In genomic region chr16:30557950-30558788, GRCh38 we compare ENCODE assay signal across 8 cellular contexts. TPM values are rescaled to one million over a fixed set of nuclear protein-coding genes. Genes with fewer than 3 reads are reported as not detected.
DNase-seq lines count a peak whose midpoint lies in the region; ATAC-seq and TF ChIP-seq lines count a peak whose summit lies in the region.

Gene ZNF764 (minus strand): TSS chr16:30558374. CDS start chr16:30558182, 192 bp downstream.

- H3K79me2 ChIP-seq in GM23338 (replicated peaks; ENCODE audit: insufficient read depth) (peaks cover 3% of the 10 kb centered on the region; the same call in 1 of the 2 replicates), fibroblast of lung (ENCODE audit: control insufficient read depth, insufficient read depth, low read length) (peaks cover 8% of the 10 kb centered on the region)

- H4K20me1 ChIP-seq in GM23338 (replicated peaks; ENCODE audit: insufficient read depth), result no peaks in the 10 kb centered on the region
- no peaks in the 10 kb centered on the region for H4K20me1 ChIP-seq in fibroblast of lung (ENCODE audit: control insufficient read depth, extremely low read depth, insufficient read depth, low read length)

- H3F3A ChIP-seq in GM23338 (replicated peaks; ENCODE audit: low read depth), result 0 out of 2 replicates have a peak, but pooled peaks cover 17% of the 10 kb centered on the region

- TF ChIP-seq CTCF in GM23338 (conservative IDR thresholded peaks at IDR 0.05; ENCODE audit: low read depth in 2 of 2), result no peak
- no peak for TF ChIP-seq CTCF in LNCaP clone FGC (IDR thresholded peaks at IDR 0.05; ENCODE audit: control insufficient read depth, extremely low read depth, insufficient read depth)
- no peak for TF ChIP-seq CTCF in RWPE1 (conservative IDR thresholded peaks at IDR 0.05; ENCODE audit: low read depth)
- no peak for TF ChIP-seq CTCF in fibroblast of lung (conservative IDR thresholded peaks at IDR 0.05 in 1 of 2, IDR thresholded peaks at IDR 0.05 in 1 of 2; ENCODE audit: low read depth in 1 of 2, low read length in 2 of 2)

- H3K27me3 ChIP-seq in GM23338 (ENCODE audit: insufficient read depth), result no peaks in the 10 kb centered on the region
- H3K27me3 ChIP-seq in fibroblast of lung (ENCODE audit: control insufficient read depth, insufficient read depth, low read length), result no peaks in the 10 kb centered on the region

- H3K9me3 ChIP-seq in fibroblast of lung (ENCODE audit: control insufficient read depth, insufficient read depth, low read depth, low read length), result no peaks in the 10 kb centered on the region

- H3K4me1 ChIP-seq in GM23338 (ENCODE audit: insufficient read depth) (peaks cover 25% of the 10 kb centered on the region), fibroblast of lung (ENCODE audit: control insufficient read depth, extremely low read depth, insufficient read depth, low read length) (no peaks in the 10 kb centered on the region)

- peak within 1 kb of the TSS; percentile 91 for H3K4me3 ChIP-seq in GM23338
- peak within 1 kb of the TSS; percentile 81 for H3K4me3 ChIP-seq in LNCaP clone FGC (ENCODE audit: low read depth, low read length)
- peak within 1 kb of the TSS; percentile 69 to 82 (median 76) for H3K4me3 ChIP-seq in fibroblast of lung (replicated peaks in 1 of 4; ENCODE audit: control extremely low read depth in 1 of 4, insufficient read depth in 1 of 4, low read depth in 3 of 4, low read length in 4 of 4)

- H3K4me3 Mint-ChIP-seq in GM23338, result peak within 1 kb of the TSS; percentile 81
- H3K4me3 Mint-ChIP-seq in activated T-helper 17 cell treated with anti-CD3 and anti-CD28 coated beads, Interleukin-2, amount 50 U/mL, for 72 hours, result peak within 1 kb of the TSS; percentile 87
- peak within 1 kb of the TSS; percentile 82 to 93 (median 86) for H3K4me3 Mint-ChIP-seq in naive thymus-derived CD8-positive, alpha-beta T cell

- H2AFZ ChIP-seq in GM23338, result peak within 1 kb of the TSS; percentile 64
- H2AFZ ChIP-seq in fibroblast of lung (ENCODE audit: low read length), result peak within 1 kb of the TSS; percentile 83

- H3K4me2 ChIP-seq in GM23338 (peak within 1 kb of the TSS; percentile 88), fibroblast of lung (ENCODE audit: extremely low read depth, insufficient read depth, low read length) (peak within 1 kb of the TSS; percentile 75)

- H3K27ac ChIP-seq in GM23338 (ENCODE audit: low read depth) (peak within 1 kb of the TSS; percentile 94), RWPE1 (peak within 1 kb of the TSS; percentile 90), fibroblast of lung (ENCODE audit: insufficient read depth, low read length) (peak within 1 kb of the TSS; percentile 92)

- CTCF ChIA-PET in RWPE1 (lab: Yijun Ruan, JAX), result interaction anchor here (0.6 to 1.9 kb wide), 7 partner anchors 13 to 128 kb away, joined by 3 to 11 read pairs (median 4); partner anchors contain the start of gene DCTPP1

- H3K4me1 Mint-ChIP-seq in GM23338, result peaks cover 25% of the 10 kb centered on the region
- peaks cover 21% of the 10 kb centered on the region for H3K4me1 Mint-ChIP-seq in activated T-helper 17 cell treated with anti-CD3 and anti-CD28 coated beads, Interleukin-2, amount 50 U/mL, for 72 hours
- H3K4me1 Mint-ChIP-seq in naive thymus-derived CD8-positive, alpha-beta T cell, result peaks cover 13 to 53% (median 48%) of the 10 kb centered on the region in 4 donors

- H3K27ac Mint-ChIP-seq in GM23338, result peak within 1 kb of the TSS; percentile 94
- peak within 1 kb of the TSS; percentile 89 for H3K27ac Mint-ChIP-seq in activated T-helper 17 cell treated with anti-CD3 and anti-CD28 coated beads, Interleukin-2, amount 50 U/mL, for 72 hours
- H3K27ac Mint-ChIP-seq in naive thymus-derived CD8-positive, alpha-beta T cell, result peak within 1 kb of the TSS; percentile 85 to 97 (median 94)

- ATAC-seq in GM23338, result peak; percentile 89
- ATAC-seq in activated T-helper 17 cell treated with anti-CD3 and anti-CD28 coated beads, Interleukin-2, amount 50 U/mL, for 72 hours (replicated peaks), result peak; percentile 95
- ATAC-seq in naive thymus-derived CD8-positive, alpha-beta T cell, result peak; percentile 90

- H3K9me2 ChIP-seq in GM23338 (ENCODE audit: insufficient read depth), result 0 out of 2 replicates have a peak, but pooled peaks cover 3% of the 10 kb centered on the region

- no peaks in the 10 kb centered on the region; the same call in 1 of the 2 replicates for H3K36me3 ChIP-seq in GM23338 (ENCODE audit: insufficient read depth)
- H3K36me3 ChIP-seq in fibroblast of lung (ENCODE audit: control insufficient read depth, insufficient read depth, low read length), result peaks cover 10% of the 10 kb centered on the region

- peaks cover 28% of the 10 kb centered on the region for H3K27me3 Mint-ChIP-seq in GM23338 (ENCODE audit: insufficient read depth, low read depth, poor library complexity)
- H3K27me3 Mint-ChIP-seq in activated T-helper 17 cell treated with anti-CD3 and anti-CD28 coated beads, Interleukin-2, amount 50 U/mL, for 72 hours, result no peaks in the 10 kb centered on the region
- no peaks in the 10 kb centered on the region for H3K27me3 Mint-ChIP-seq in naive thymus-derived CD8-positive, alpha-beta T cell

- DNase-seq in EL, result peak; percentile 99
- DNase-seq in GM23338 (ENCODE audit: low spot score), result peak; percentile 99
- DNase-seq in LNCaP clone FGC (ENCODE audit: low read depth), result peak; percentile 92
- DNase-seq in RWPE1 (ENCODE audit: low spot score), result peak; percentile 95
- peak; percentile 96 to 98 for DNase-seq in fibroblast of lung (ENCODE audit: low read depth in 2 of 2)
- DNase-seq in naive thymus-derived CD8-positive, alpha-beta T cell, result peak; percentile 81 to 98 (median 93)
- DNase-seq in stimulated activated naive CD4-positive, alpha-beta T cell (lab: John Stamatoyannopoulos, UW), result peak; percentile 87 to 94 (median 91)

- H3K36me3 Mint-ChIP-seq in GM23338 (ENCODE audit: low read depth), result peaks cover 18% of the 10 kb centered on the region
- H3K36me3 Mint-ChIP-seq in activated T-helper 17 cell treated with anti-CD3 and anti-CD28 coated beads, Interleukin-2, amount 50 U/mL, for 72 hours (ENCODE audit: low read depth), result peaks cover 49% of the 10 kb centered on the region
- peaks cover 0 to 27% (median 0%) of the 10 kb centered on the region in 3 donors for H3K36me3 Mint-ChIP-seq in naive thymus-derived CD8-positive, alpha-beta T cell

- H3K9me3 Mint-ChIP-seq in GM23338, result no peaks in the 10 kb centered on the region; the same call in 2 of the 3 replicates
- no peaks in the 10 kb centered on the region for H3K9me3 Mint-ChIP-seq in activated T-helper 17 cell treated with anti-CD3 and anti-CD28 coated beads, Interleukin-2, amount 50 U/mL, for 72 hours
- no peaks in the 10 kb centered on the region for H3K9me3 Mint-ChIP-seq in naive thymus-derived CD8-positive, alpha-beta T cell

- H3K9ac ChIP-seq in fibroblast of lung (ENCODE audit: insufficient read depth, low read length), result peak within 1 kb of the TSS; percentile 87

- POLR2A ChIA-PET in RWPE1 (lab: Yijun Ruan, JAX; ENCODE audit: low non-redundant PET), result interaction anchor here (1.3 to 1.9 kb wide), 3 partner anchors 23 to 128 kb away, joined by 3 to 7 read pairs (median 5); partner anchors contain the start of gene DCTPP1
- POLR2A ChIA-PET in naive thymus-derived CD8-positive, alpha-beta T cell (lab: Charles Lee), result interaction anchor here (0.6 to 3.5 kb wide), 39 partner anchors 9 to 1745 kb away, joined by 3 to 131 read pairs (median 5); partner anchors contain the start of genes ALDOA, DCTPP1, FBRS and KAT8

TF ChIP-seq in GM23338, 12 proteins besides CTCF, POLR2A, EP300 and RAD21 (continues in another document):
- no peak for TF ChIP-seq JUNB (IDR thresholded peaks at IDR 0.05; ENCODE audit: unreplicated experiment)

RNA-seq across cellular contexts. Expression of gene ZNF764, which starts in this region (rescaled TPM):
- 10.7 and 12.9 TPM in 2 replicates for total RNA-seq in GM23338 (2014; rRNA removed; shearing (Covaris generic))
- 5.6 and 6.0 TPM in 2 replicates for polyA plus RNA-seq in GM23338 (2016; fragmentation: Nextera tagmentation; extraction: Ambion mirVana)
- 10 to 100 TPM; 13.8 to 14.1 TPM for total RNA-seq in activated T-helper 17 cell treated with anti-CD3 and anti-CD28 coated beads, Interleukin-2, amount 50 U/mL, for 72 hours
- total RNA-seq in fibroblast of lung, result 3.1 TPM in 2 replicates
- polyA plus RNA-seq in fibroblast of lung, result 2.4 and 2.6 TPM in 2 replicates
- polyA plus RNA-seq in fibroblast of lung (2012), result 3.2 and 3.8 TPM in 2 replicates
- polyA minus RNA-seq in fibroblast of lung (ENCODE audit: low replicate concordance), result 2.9 and 4.1 TPM in 2 replicates
- total RNA-seq in naive thymus-derived CD8-positive, alpha-beta T cell, result 10 to 100 TPM; 18.8 to 19.3 TPM
- polyA plus RNA-seq in naive thymus-derived CD8-positive, alpha-beta T cell, result 1 to 10 TPM; 3.6 to 6.5 (median 4.0) TPM

Comparison
In these comparisons a context has a peak if more than half of its experiments do, and no peak if none do; other contexts are left out.
1. Peak in every context shown above with its lines: DNase-seq, ATAC-seq, H3K4me3 ChIP-seq and H3K27ac ChIP-seq.